8 cellular contexts compared by ENCODE assay signal in genomic region chr1:35190784-35191183, GRCh38. TPM values are rescaled to one million over a fixed set of nuclear protein-coding genes. Genes with fewer than 3 reads are reported as not detected.
DNase-seq lines count a peak whose midpoint lies in the region; ATAC-seq and TF ChIP-seq lines count a peak whose summit lies in the region.

No MANE protein-coding gene starts in this region.

- H3K27me3 Mint-ChIP-seq in GM23338 (ENCODE audit: insufficient read depth, low read depth, poor library complexity) (peaks cover 26% of the 10 kb centered on the region), T-cell (no peaks in the 10 kb centered on the region)

- no peak for DNase-seq in GM23338 (ENCODE audit: low spot score)
- no peak for DNase-seq in T-cell
- DNase-seq in fibroblast of the aortic adventitia (ENCODE audit: low read depth): peak; percentile 32
- DNase-seq in skeletal muscle cell (ENCODE audit: low read depth): no peak
- DNase-seq in NCI-H1436 (lab: John Stamatoyannopoulos, UW): no peak
- DNase-seq in mucosa of gallbladder (ENCODE audit: low spot score): no peak
- DNase-seq in stimulated activated CD4-positive, alpha-beta T cell treated with anti-CD3 and anti-CD28 coated beads, Interleukin-4, amount 100 ng/mL, for 1 hour: no peak

- peaks cover 48% of the 10 kb centered on the region for H3F3A ChIP-seq in GM23338 (replicated peaks; ENCODE audit: low read depth)

- peaks cover 59% of the 10 kb centered on the region for H3K36me3 ChIP-seq in GM23338 (ENCODE audit: insufficient read depth)

- H3K4me3 ChIP-seq in GM23338 (peak overlapping the region; percentile 88), fibroblast of the aortic adventitia (ENCODE audit: low read depth, low read length) (peak overlapping the region; percentile 99), skeletal muscle cell (ENCODE audit: low read depth, low read length) (peak overlapping the region; percentile 82)

- POLR2A ChIA-PET in T-cell (lab: Charles Lee): interaction anchor here (0.5 to 1.6 kb wide), 4 partner anchors 11 to 159 kb away, joined by 3 to 5 read pairs (median 4); partner anchors contain the start of gene ZMYM6 (in 1 of the 2)

- H3K9me3 Mint-ChIP-seq in GM23338 (peaks cover 4% of the 10 kb centered on the region; the same call in 1 of the 3 replicates), T-cell (no peaks in the 10 kb centered on the region)

- peaks cover 57% of the 10 kb centered on the region for H4K20me1 ChIP-seq in GM23338 (replicated peaks; ENCODE audit: insufficient read depth)

- TF ChIP-seq CTCF in GM23338 (conservative IDR thresholded peaks at IDR 0.05; ENCODE audit: low read depth in 2 of 2) (no peak), fibroblast of the aortic adventitia (IDR thresholded peaks at IDR 0.05; ENCODE audit: insufficient read depth, low read length) (no peak)

- H3K4me1 ChIP-seq in GM23338 (ENCODE audit: insufficient read depth): no peaks in the 10 kb centered on the region; the same call in 1 of the 2 replicates

- CTCF ChIA-PET in T-cell (lab: Charles Lee): interaction anchor here in 1 of 2 donors (0.7 kb wide), 1 partner anchor 261 kb away, joined by 3 read pairs; no protein-coding TSS in a partner anchor

- H3K4me3 Mint-ChIP-seq in GM23338 (peak overlapping the region; percentile 93), T-cell (peak overlapping the region; percentile 89 to 94 (median 94))

- H3K9me2 ChIP-seq in GM23338 (ENCODE audit: insufficient read depth): no peaks in the 10 kb centered on the region

- peak overlapping the region; percentile 100 for H3K4me2 ChIP-seq in GM23338

- H3K79me2 ChIP-seq in GM23338 (replicated peaks; ENCODE audit: insufficient read depth): peaks cover 69% of the 10 kb centered on the region

- peaks cover 65% of the 10 kb centered on the region for H3K36me3 Mint-ChIP-seq in GM23338 (ENCODE audit: low read depth)
- H3K36me3 Mint-ChIP-seq in T-cell: peaks cover 59% of the 10 kb centered on the region

- H2AFZ ChIP-seq in GM23338: no peak overlapping the region

- ATAC-seq in GM23338 (no peak), T-cell (replicated peaks in 1 of 4) (no peak), HG02759 (IDR thresholded peaks at IDR 0.05; ENCODE audit: unreplicated experiment) (no peak)

- H3K27me3 ChIP-seq in GM23338 (ENCODE audit: insufficient read depth): no peaks in the 10 kb centered on the region

- H3K27ac Mint-ChIP-seq in GM23338: peak overlapping the region; percentile 50
- H3K27ac Mint-ChIP-seq in T-cell: peak overlapping the region; percentile 87 to 91

- H3K4me1 Mint-ChIP-seq in GM23338: peaks cover 46% of the 10 kb centered on the region
- peaks cover 65 to 69% (median 66%) of the 10 kb centered on the region in 3 donors for H3K4me1 Mint-ChIP-seq in T-cell

- H3K27ac ChIP-seq in GM23338 (ENCODE audit: low read depth): 0 out of 2 replicates have a peak overlapping the region, but pooled peaks have one; percentile 4

TF ChIP-seq in GM23338, 12 proteins besides CTCF, POLR2A, EP300 and RAD21:
- no peak for TF ChIP-seq EZH2 (IDR thresholded peaks at IDR 0.05; ENCODE audit: low read depth, unreplicated experiment)
- TF ChIP-seq ETS1 (IDR thresholded peaks at IDR 0.05): no peak
- no peak for TF ChIP-seq ZNF462 (CRISPR knock-in tag; IDR thresholded peaks at IDR 0.05)
- TF ChIP-seq NANOG (IDR thresholded peaks at IDR 0.05; ENCODE audit: borderline replicate concordance): no peak
- no peak for TF ChIP-seq CREB1 (CRISPR knock-in tag; IDR thresholded peaks at IDR 0.05; ENCODE audit: low read depth)
- TF ChIP-seq EZH2phosphoT487 (IDR thresholded peaks at IDR 0.05; ENCODE audit: unreplicated experiment): no peak
- no peak; the same call in 1 of the 2 replicates for TF ChIP-seq POLR2AphosphoS5 (IDR thresholded peaks at IDR 0.05; ENCODE audit: low read depth)

RNA-seq across cellular contexts. Expression of gene SFPQ, which starts 2.2 kb away (rescaled TPM):
- 346 and 352 TPM in 2 replicates for total RNA-seq in GM23338 (2014; rRNA removed; shearing (Covaris generic))
- polyA plus RNA-seq in GM23338 (2016; fragmentation: Nextera tagmentation; extraction: Ambion mirVana): 251 and 258 TPM in 2 replicates
- 100 to 1,000 TPM; 287 to 589 (median 319) TPM for total RNA-seq in T-cell
- total RNA-seq in fibroblast of the aortic adventitia (ENCODE audit: low replicate concordance): 152 and 393 TPM in 2 replicates
- total RNA-seq in mucosa of gallbladder: 164 TPM
